8 cellular contexts compared by ENCODE assay signal in the genomic region with DNA sequence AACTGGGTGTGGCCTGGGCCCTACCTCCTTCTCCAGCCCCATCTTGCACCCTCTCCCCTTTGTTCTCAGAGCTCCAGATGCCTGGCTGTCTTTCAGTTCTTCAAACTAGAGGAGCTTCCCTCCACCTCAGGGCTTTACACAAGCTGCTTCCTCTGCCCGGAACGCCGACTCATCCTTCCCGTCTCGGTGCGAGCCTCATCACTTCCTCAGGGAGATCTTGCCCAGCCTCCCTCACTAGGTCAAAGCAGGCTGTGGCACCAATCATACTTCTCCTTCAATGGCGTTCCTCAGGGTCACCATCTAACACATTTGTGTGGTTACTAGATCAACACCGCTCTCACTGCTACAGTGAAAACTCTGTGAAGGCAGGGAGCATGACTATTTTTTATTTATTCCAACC. TPM values are rescaled to one million over a fixed set of nuclear protein-coding genes. Genes with fewer than 3 reads are reported as not detected.
DNase-seq lines count a peak whose midpoint lies in the region; ATAC-seq and TF ChIP-seq lines count a peak whose summit lies in the region.

No MANE protein-coding gene starts in this region.

- H3K4me3 Mint-ChIP-seq in endothelial cell (ENCODE audit: unreplicated experiment): peak overlapping the region; percentile 49

- TF ChIP-seq POLR2A in Peyer's patch (IDR thresholded peaks at IDR 0.05) (no peak), vagina (IDR thresholded peaks at IDR 0.05) (no peak)

- peak overlapping the region; percentile 69 for H3K27ac Mint-ChIP-seq in endothelial cell (ENCODE audit: unreplicated experiment)

- H3K9me3 Mint-ChIP-seq in endothelial cell (ENCODE audit: unreplicated experiment): no peaks in the 10 kb centered on the region

- H3K27me3 ChIP-seq in Peyer's patch (no peaks in the 10 kb centered on the region), osteoblast (ENCODE audit: insufficient read depth, low read length) (no peaks in the 10 kb centered on the region), vagina (no peaks in the 10 kb centered on the region)

- H3K9me3 ChIP-seq in Peyer's patch (no peaks in the 10 kb centered on the region), osteoblast (ENCODE audit: low read depth, low read length) (no peaks in the 10 kb centered on the region), vagina (no peaks in the 10 kb centered on the region)

- no peaks in the 10 kb centered on the region for H4K20me1 ChIP-seq in osteoblast (ENCODE audit: insufficient read depth, low read length)

- H3K4me1 ChIP-seq in Peyer's patch: peaks cover 0 to 3% (median 0%) of the 10 kb centered on the region in 4 donors
- H3K4me1 ChIP-seq in osteoblast (ENCODE audit: insufficient read depth, low read length): peaks cover 40% of the 10 kb centered on the region
- peaks cover 9% of the 10 kb centered on the region for H3K4me1 ChIP-seq in vagina

- H3K27ac ChIP-seq in Peyer's patch (no peak overlapping the region), osteoblast (ENCODE audit: low read depth, low read length) (peak overlapping the region; percentile 74), vagina (no peak overlapping the region)

- peak overlapping the region; percentile 11 for H3K4me2 ChIP-seq in osteoblast (ENCODE audit: insufficient read depth, low read length)

- H3K36me3 ChIP-seq in Peyer's patch (no peaks in the 10 kb centered on the region), osteoblast (ENCODE audit: insufficient read depth, low read length) (no peaks in the 10 kb centered on the region), vagina (no peaks in the 10 kb centered on the region)

- H3K4me1 Mint-ChIP-seq in endothelial cell (ENCODE audit: unreplicated experiment): peaks cover 26% of the 10 kb centered on the region

- TF ChIP-seq CTCF in Peyer's patch (IDR thresholded peaks at IDR 0.05): no peak
- TF ChIP-seq CTCF in endothelial cell (IDR thresholded peaks at IDR 0.05; ENCODE audit: unreplicated experiment): no peak
- TF ChIP-seq CTCF in osteoblast (IDR thresholded peaks at IDR 0.05; ENCODE audit: extremely low read depth, low read depth, low read length): no peak
- TF ChIP-seq CTCF in vagina (IDR thresholded peaks at IDR 0.05): no peak

- intact Hi-C loops in vagina (cut with DNase I): no loop called here

- H3K27me3 Mint-ChIP-seq in endothelial cell (ENCODE audit: unreplicated experiment): peaks cover 2% of the 10 kb centered on the region

- H3K4me3 ChIP-seq in Peyer's patch (no peak overlapping the region), osteoblast (ENCODE audit: insufficient read depth, low read length) (no peak overlapping the region), vagina (no peak overlapping the region)

- DNase-seq in EH (ENCODE audit: low read depth) (peak; percentile 83), Peyer's patch (peak in 2 of 3 donors; percentile 30 to 57), endothelial cell (ENCODE audit: low spot score) (peak; percentile 33), osteoblast (ENCODE audit: insufficient read length, low spot score, missing footprints) (peak; percentile 32), germinal center (ENCODE audit: low spot score) (no peak), GM19238 (ENCODE audit: insufficient read length, low spot score) (no peak), vagina (ENCODE audit: extremely low spot score in 2 of 2) (no peak)

- peak overlapping the region; percentile 74 for H2AFZ ChIP-seq in osteoblast (ENCODE audit: low read length)

- no peaks in the 10 kb centered on the region for H3K79me2 ChIP-seq in osteoblast (ENCODE audit: insufficient read depth, low read length)

- no peak for ATAC-seq in HG02642 (IDR thresholded peaks at IDR 0.05; ENCODE audit: poor library complexity, unreplicated experiment)

- H3K36me3 Mint-ChIP-seq in endothelial cell (ENCODE audit: low read depth, unreplicated experiment): no peaks in the 10 kb centered on the region

RNA-seq across cellular contexts. Expression of gene ZSWIM6, which starts 56.2 kb away (rescaled TPM):
- 10 to 100 TPM; 13.3 to 19.4 (median 16.0) TPM for total RNA-seq in Peyer's patch
- total RNA-seq in endothelial cell (ENCODE audit: unreplicated experiment): 77.0 TPM
- total RNA-seq in osteoblast: 10.0 and 10.5 TPM in 2 replicates
- 16.7 TPM for total RNA-seq in vagina

Comparison
In these comparisons a context has a peak if more than half of its experiments do, and no peak if none do; other contexts are left out.
1. DNase-seq: peak in EH (single experiment), Peyer's patch (2 of 3), endothelial cell (single experiment) and osteoblast (single experiment); none in germinal center (single experiment), GM19238 (single experiment) and vagina (0 of 2).